Comparison of ENCODE assay signal across 8 cellular contexts in the genomic region with DNA sequence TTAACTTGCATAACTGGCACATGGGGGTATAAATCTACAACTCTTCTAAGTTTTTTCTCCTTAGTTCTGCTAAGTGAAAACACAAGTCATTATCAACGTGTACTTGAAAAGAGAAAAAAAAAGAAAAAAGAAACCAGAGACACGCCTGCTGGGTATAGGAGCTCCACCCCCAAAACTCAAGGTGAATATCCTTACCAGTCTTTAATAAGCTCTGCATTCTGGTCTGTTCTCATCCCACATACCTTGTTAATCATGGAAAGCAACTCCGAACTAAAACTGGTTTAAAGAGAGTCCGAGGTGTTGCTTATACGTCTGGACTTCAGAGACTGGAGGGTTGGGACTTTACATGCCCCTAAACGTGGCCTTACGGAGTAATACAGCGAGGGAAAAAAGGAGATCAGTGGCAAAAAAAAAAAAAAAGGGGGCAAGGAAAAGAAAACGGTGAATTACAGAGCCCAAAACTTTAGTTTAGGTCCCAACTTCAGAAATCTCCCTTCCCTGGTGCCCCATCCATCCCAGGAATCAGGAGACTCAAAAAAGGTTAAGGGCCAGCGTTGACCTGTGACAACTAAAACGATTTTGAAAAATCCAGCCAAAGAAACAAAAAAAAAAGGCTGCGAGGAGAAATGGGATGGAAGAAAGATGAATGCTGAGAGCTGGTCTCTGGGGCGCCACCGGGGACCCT. TPM values are rescaled to one million over a fixed set of nuclear protein-coding genes. Genes with fewer than 3 reads are reported as not detected.
DNase-seq lines count a peak whose midpoint lies in the region; ATAC-seq and TF ChIP-seq lines count a peak whose summit lies in the region.

No MANE protein-coding gene starts in this region.

- peaks cover 2% of the 10 kb centered on the region; the same call in 1 of the 2 replicates for H3K9me3 ChIP-seq in AG04450 (ENCODE audit: control insufficient read depth, insufficient read depth, low read length)
- no peaks in the 10 kb centered on the region for H3K9me3 ChIP-seq in PC-3 (ENCODE audit: low read length)
- H3K9me3 ChIP-seq in liver (ENCODE audit: control insufficient read depth in 4 of 4, low read length in 3 of 4), result no peaks in the 10 kb centered on the region

- H3K9ac ChIP-seq in PC-3 (ENCODE audit: low read length), result peak overlapping the region; percentile 63
- peak overlapping the region; percentile 64 to 90 for H3K9ac ChIP-seq in liver (ENCODE audit: low read depth in 1 of 2, low read length in 2 of 2)

- H3K4me2 ChIP-seq in PC-3 (ENCODE audit: low read length), result peak overlapping the region; percentile 92

- peaks cover 24% of the 10 kb centered on the region for H3K4me1 ChIP-seq in PC-3 (ENCODE audit: insufficient read depth, low read length)
- peaks cover 6 to 57% (median 33%) of the 10 kb centered on the region in 4 donors for H3K4me1 ChIP-seq in liver (ENCODE audit: control insufficient read depth in 4 of 4, insufficient read depth in 4 of 4, low read length in 3 of 4)

- no peaks in the 10 kb centered on the region for H3F3A ChIP-seq in PC-3 (ENCODE audit: low read length, unreplicated experiment)

- ATAC-seq in HG03097 (IDR thresholded peaks at IDR 0.05; ENCODE audit: low FRiP score, unreplicated experiment) (peak; percentile 16), PC-3 (no peak)

- H3K9me2 ChIP-seq in PC-3 (replicated peaks; ENCODE audit: low read length), result no peaks in the 10 kb centered on the region

- peak overlapping the region; percentile 71 for H2AFZ ChIP-seq in PC-3 (ENCODE audit: low read length)

- H3K27ac ChIP-seq in AG04450 (ENCODE audit: low read depth, low read length) (peak overlapping the region; percentile 73), PC-3 (ENCODE audit: low read length) (no peak overlapping the region), brain microvascular endothelial cell (peak overlapping the region; percentile 92), liver (ENCODE audit: low read depth in 1 of 2, low read length in 2 of 2) (peak overlapping the region; percentile 91 to 96), substantia nigra (ENCODE audit: low read depth, low read length, poor library complexity, severe bottlenecking) (peak overlapping the region; percentile 87)

- H4K20me1 ChIP-seq in PC-3 (ENCODE audit: low read length), result no peaks in the 10 kb centered on the region

- intact Hi-C loops in PC-3 (cut with micrococcal nuclease), result loop anchor here (5.0 to 10.0 kb wide), 4 partner anchors 64 to 222 kb away; partner anchors contain the start of gene LARP1B

- TF ChIP-seq CTCF in AG04450 (IDR thresholded peaks at IDR 0.05; ENCODE audit: low read depth, low read length) (no peak), GM12865 (IDR thresholded peaks at IDR 0.05; ENCODE audit: insufficient read depth, low read depth, low read length, missing control alignments) (no peak), PC-3 (conservative IDR thresholded peaks at IDR 0.05; ENCODE audit: low read depth, low read length) (no peak), brain microvascular endothelial cell (IDR thresholded peaks at IDR 0.05; ENCODE audit: low read depth, low read length, missing control alignments) (no peak), liver (IDR thresholded peaks at IDR 0.05; ENCODE audit: low read depth, low read length, missing input control) (no peak)

- CTCF ChIA-PET in AG04450 (lab: Charles Lee), result interaction anchor here (0.7 to 1.4 kb wide), 2 partner anchors 57 to 67 kb away, joined by 3 to 4 read pairs; no protein-coding TSS in a partner anchor
- CTCF ChIA-PET in PC-3 (lab: Charles Lee), result interaction anchor here (0.6 kb wide), 1 partner anchor 240 kb away, joined by 6 read pairs; no protein-coding TSS in a partner anchor

- in situ Hi-C loops in brain microvascular endothelial cell (cut with HindIII; ENCODE audit: low pct_ligation_motif_present, low sequenced_read_pairs), result no loop called here

- H3K27me3 ChIP-seq in AG04450 (ENCODE audit: control insufficient read depth, insufficient read depth, low read length) (no peaks in the 10 kb centered on the region), PC-3 (ENCODE audit: low read length) (no peaks in the 10 kb centered on the region), brain microvascular endothelial cell (replicated peaks) (no peaks in the 10 kb centered on the region), liver (ENCODE audit: control insufficient read depth in 4 of 4, insufficient read depth in 4 of 4, low read length in 3 of 4) (no peaks in the 10 kb centered on the region)

- peaks cover 68% of the 10 kb centered on the region for H3K79me2 ChIP-seq in PC-3 (ENCODE audit: low read length)

- DNase-seq in AG04450 (ENCODE audit: low read depth, low spot score) (no peak), GM12865 (ENCODE audit: low read depth) (peak; percentile 60), PC-3 (peak; percentile 50), brain microvascular endothelial cell (no peak), substantia nigra (lab: John Stamatoyannopoulos, UW) (no peak), NCI-H524 treated with DMSO at 0.1 percent for 48 hours (lab: John Stamatoyannopoulos, UW) (no peak)

- POLR2A ChIA-PET in AG04450 (lab: Yijun Ruan, JAX), result interaction anchor here (0.6 to 3.1 kb wide), 12 partner anchors 12 to 604 kb away, joined by 3 to 23 read pairs (median 4); no protein-coding TSS in a partner anchor
- POLR2A ChIA-PET in PC-3 (lab: Charles Lee; ENCODE audit: unreplicated experiment), result no interaction called here

- TSS peak; percentile 49 for BruUV-seq in PC-3 (replicated peaks; lab: Mats Ljungman, UMichigan)

- H3K4me3 ChIP-seq in AG04450 (ENCODE audit: low read depth, low read length) (peak overlapping the region; percentile 87), GM12865 (ENCODE audit: low read depth, low read length) (peak overlapping the region; percentile 94), PC-3 (ENCODE audit: low read length) (peak overlapping the region; percentile 89), brain microvascular endothelial cell (ENCODE audit: low read depth, low read length) (peak overlapping the region; percentile 85), liver (ENCODE audit: low read depth in 1 of 3, low read length in 3 of 3) (peak overlapping the region; percentile 28 to 97 (median 83))

- TF ChIP-seq RAD21 in liver (IDR thresholded peaks at IDR 0.05), result no peak

- H3K36me3 ChIP-seq in PC-3 (ENCODE audit: low read depth, low read length) (no peaks in the 10 kb centered on the region), brain microvascular endothelial cell (replicated peaks) (peaks cover 2% of the 10 kb centered on the region), liver (ENCODE audit: control insufficient read depth in 4 of 4, insufficient read depth in 3 of 4, low read depth in 1 of 4, low read length in 3 of 4) (no peaks in the 10 kb centered on the region)

- WGBS in liver, result 1% methylated on average over 14 of the region's 14 CpGs

TF ChIP-seq in liver, 16 proteins besides CTCF, POLR2A, EP300 and RAD21:
- TF ChIP-seq TAF1 (conservative IDR thresholded peaks at IDR 0.05), result no peak
- TF ChIP-seq SP1 (IDR thresholded peaks at IDR 0.05), result no peak
- no peak for TF ChIP-seq MAX (IDR thresholded peaks at IDR 0.05)
- no peak for TF ChIP-seq HNF4A (conservative IDR thresholded peaks at IDR 0.05)
- TF ChIP-seq EGR1 (IDR thresholded peaks at IDR 0.05; ENCODE audit: low read depth in 2 of 2), result no peak
- TF ChIP-seq FOXA2 (IDR thresholded peaks at IDR 0.05), result no peak
TF ChIP-seq in liver: peak in this region for 0.

RNA-seq across cellular contexts. Expression of gene PGRMC2, which starts 1.0 kb away (rescaled TPM):
- polyA plus RNA-seq in AG04450 (2011; rRNA removed) (43.5 and 50.9 TPM in 2 replicates), liver (10 to 100 TPM; 28.9 to 32.8 TPM)
- polyA minus RNA-seq in AG04450 (2011; rRNA and poly(A)+ RNA removed), result 8.3 and 14.9 TPM in 2 replicates
- total RNA-seq in PC-3 (2014; rRNA removed) (11.4 and 16.8 TPM in 2 replicates), liver (10 to 100 TPM; 31.5 to 44.3 TPM)

Comparison
In these comparisons a context has a peak if more than half of its experiments do, and no peak if none do; other contexts are left out.
1. DNase-seq: peak in GM12865 (single experiment) and PC-3 (single experiment); none in AG04450 (single experiment), brain microvascular endothelial cell (single experiment), substantia nigra (0 of 49) and NCI-H524 treated with DMSO at 0.1 percent for 48 hours (single experiment).
2. Peak in every context shown above with its lines, with median percentiles within 50 percentile points of each other: H3K4me3 ChIP-seq.